In the genomic region with DNA sequence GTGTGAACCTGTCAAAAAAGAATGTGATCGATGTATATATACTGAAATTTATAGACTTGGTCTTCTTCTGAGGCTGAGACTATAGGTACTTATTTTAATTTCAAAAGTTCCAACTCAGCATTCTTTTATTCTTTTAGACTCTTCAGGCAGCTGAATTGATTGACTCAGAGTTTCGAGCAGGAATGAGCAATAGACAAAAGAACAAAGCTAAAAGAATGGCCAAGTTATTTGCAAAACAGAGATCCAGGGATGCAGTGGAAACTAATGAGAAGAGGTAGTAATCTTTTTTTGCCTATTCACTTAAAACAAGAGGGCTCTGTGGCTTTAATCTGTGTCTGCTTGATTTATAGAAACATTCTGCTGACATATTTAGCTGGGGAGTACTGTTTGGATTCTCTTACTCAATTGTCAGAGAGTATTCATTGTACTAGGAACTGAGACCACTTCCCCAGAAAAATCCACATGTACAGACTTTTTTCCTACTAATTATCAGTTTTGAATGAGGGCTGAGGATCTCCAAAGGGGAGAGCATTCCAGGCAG, we compare ENCODE assay signal across 13 cellular contexts. TPM values are rescaled to one million over a fixed set of nuclear protein-coding genes. Genes with fewer than 3 reads are reported as not detected.
DNase-seq lines count a peak whose midpoint lies in the region; ATAC-seq, FAIRE-seq and TF ChIP-seq lines count a peak whose summit lies in the region.
"Had no signal": no experiment of that assay in that cellular context is flagged by ENCODE, and none has a peak within 500 bp of the region (broad histone marks: within the 10 kb centered on the region; RNA-seq: fewer than 3 reads in every experiment).

No MANE protein-coding gene starts in this region.

- peak; percentile 1 for DNase-seq in HepG2 (ENCODE audit: low spot score)
- no peak for DNase-seq in right lobe of liver
- no peak for DNase-seq in WTC11 (ENCODE audit: low spot score)
- peak; percentile 44 for DNase-seq in fibroblast of pulmonary artery (ENCODE audit: low read depth)
- DNase-seq in erythroblast (lab: John Stamatoyannopoulos, UW), result no peak
- no peak for DNase-seq in amniotic stem cell (lab: John Stamatoyannopoulos, UW)
- no peak for DNase-seq in cerebellar cortex (ENCODE audit: low spot score)
- DNase-seq in SK-N-DZ (ENCODE audit: low spot score), result no peak
- DNase-seq: NCI-H146; NCI-H345; NCI-H526 treated with DMSO at 0.1 percent for 48 hours; NK-92 treated with Interleukin-12 subunit alpha and Interleukin-12 subunit beta, amount 100 ng/mL, for 24 hours had no signal

- no peaks in the 10 kb centered on the region for H3K9me3 ChIP-seq in HepG2 (ENCODE audit: low read length)
- no peaks in the 10 kb centered on the region for H3K9me3 ChIP-seq in right lobe of liver

- intact Hi-C loops in HepG2 (cut with micrococcal nuclease; ENCODE audit: unreplicated experiment), result no loop called here
- intact Hi-C loops in right lobe of liver (cut with DNase I), result no loop called here

- TF ChIP-seq CTCF in HepG2 (CRISPR knock-in tag; IDR thresholded peaks at IDR 0.05) (no peak), right lobe of liver (IDR thresholded peaks at IDR 0.05) (no peak), WTC11 (IDR thresholded peaks at IDR 0.05) (no peak), fibroblast of pulmonary artery (IDR thresholded peaks at IDR 0.05; ENCODE audit: low read length, missing control alignments) (no peak)

- no peak for TF ChIP-seq RAD21 in HepG2 (CRISPR knock-in tag; IDR thresholded peaks at IDR 0.05)

- no peak overlapping the region for H2AFZ ChIP-seq in HepG2 (ENCODE audit: low read length)

- 98% methylated on average over 2 of the region's 2 CpGs for WGBS in HepG2 (ENCODE audit: low lambda C conversion rate)
- 86% methylated on average over 2 of the region's 2 CpGs for WGBS in right lobe of liver (ENCODE audit: insufficient coverage, low coverage, low lambda C conversion rate, missing lambda C conversion rate)

- no peak overlapping the region for H3K4me3 Mint-ChIP-seq in WTC11

- H3K4me2 ChIP-seq in HepG2 (ENCODE audit: low read depth, low read length), result no peak overlapping the region

- H3K4me3 ChIP-seq in HepG2 (replicated peaks in 1 of 3; ENCODE audit: insufficient read depth in 1 of 3, low read depth in 2 of 3, low read length in 3 of 3) (no peak overlapping the region), right lobe of liver (no peak overlapping the region), fibroblast of pulmonary artery (replicated peaks; ENCODE audit: low read depth, low read length) (no peak overlapping the region)

- no peaks in the 10 kb centered on the region for H3K4me1 ChIP-seq in HepG2 (ENCODE audit: insufficient read depth, low read length)
- H3K4me1 ChIP-seq in right lobe of liver, result no peaks in the 10 kb centered on the region

- no TSS peak for BruUV-seq in HepG2 (replicated peaks; lab: Mats Ljungman, UMichigan)

- CTCF ChIA-PET in HepG2 (lab: Yijun Ruan, JAX; ENCODE audit: low intra/inter-chr PET ratio, low total read pairs) (no interaction called here), WTC11 (lab: Charles Lee) (no interaction called here)

- H3K4me1 Mint-ChIP-seq in WTC11, result peaks cover 11% of the 10 kb centered on the region

- peaks cover 57% of the 10 kb centered on the region for H3K36me3 Mint-ChIP-seq in WTC11

- in situ Hi-C loops in HepG2 (cut with HindIII; ENCODE audit: extremely low pct_ligation_motif_present, low pct_unique_long_range_greater_than_20kb), result no loop called here

- H3K36me3 ChIP-seq in HepG2 (replicated peaks in 1 of 2; ENCODE audit: control insufficient read depth in 1 of 2, insufficient read depth in 2 of 2, low read length in 2 of 2) (peaks cover 26 to 64% of the 10 kb centered on the region in 2 experiments), right lobe of liver (peaks cover 0 to 58% (median 9%) of the 10 kb centered on the region in 4 donors)

- H3K27me3 Mint-ChIP-seq in WTC11 (ENCODE audit: low read depth), result no peaks in the 10 kb centered on the region

- no peaks in the 10 kb centered on the region for H3K79me2 ChIP-seq in HepG2 (ENCODE audit: insufficient read depth, low read length)

- ATAC-seq in HepG2 (no peak), right lobe of liver (no peak), WTC11 (no peak)

- no peak for TF ChIP-seq EP300 in HepG2 (IDR thresholded peaks at IDR 0.05; ENCODE audit: low read depth in 2 of 2, low read length in 2 of 2)
- no peak for TF ChIP-seq EP300 in HepG2 (CRISPR knock-in tag; IDR thresholded peaks at IDR 0.05; ENCODE audit: borderline replicate concordance)

- POLR2A ChIA-PET in HepG2 (lab: Yijun Ruan, JAX) (no interaction called here), WTC11 (lab: Charles Lee) (interaction anchor here (1.0 kb wide), 1 partner anchor 30 kb away, joined by 3 read pairs; the partner anchor contains the start of gene BTAF1)

- H3K27me3 ChIP-seq in HepG2 (ENCODE audit: control insufficient read depth in 1 of 2, insufficient read depth in 2 of 2, low read length in 2 of 2) (no peaks in the 10 kb centered on the region), right lobe of liver (no peaks in the 10 kb centered on the region)

- H3K9ac ChIP-seq in HepG2 (ENCODE audit: insufficient read depth, low read depth, low read length), result no peak overlapping the region

- peak overlapping the region; percentile 6; the same call in 1 of the 2 replicates for H3K27ac Mint-ChIP-seq in WTC11

- H4K20me1 ChIP-seq in HepG2 (ENCODE audit: insufficient read depth, low read length), result no peaks in the 10 kb centered on the region

- no peaks in the 10 kb centered on the region for H3K9me3 Mint-ChIP-seq in WTC11

- TF ChIP-seq POLR2A in HepG2 (IDR thresholded peaks at IDR 0.05; ENCODE audit: insufficient read depth in 1 of 2, low read depth in 2 of 2, low read length in 2 of 2) (no peak), right lobe of liver (IDR thresholded peaks at IDR 0.05) (no peak), erythroblast (IDR thresholded peaks at IDR 0.05; ENCODE audit: low read length) (no peak)

- no peak for FAIRE-seq in HepG2 (lab: Jason Lieb, UNC)

- H3K27ac ChIP-seq in HepG2 (ENCODE audit: extremely low read length, insufficient read depth, low read length), result no peak overlapping the region
- no peak overlapping the region for H3K27ac ChIP-seq in right lobe of liver
- H3K27ac ChIP-seq: C4-2B had no signal

RNA-seq across cellular contexts. Expression of gene BTAF1, which starts 30.1 kb away (rescaled TPM):
- 31.6 and 38.6 TPM in 2 replicates for total RNA-seq in HepG2 (2016; rRNA removed; fragmentation: Illumina TruSeq; extraction: Trizol)
- total RNA-seq in HepG2 (2016; cell fraction: cytosol; rRNA removed; fragmentation: Illumina TruSeq; extraction: Trizol; ENCODE audit: low read depth), result 8.0 and 9.2 TPM in 2 replicates
- 31.4 and 36.8 TPM in 2 replicates for total RNA-seq in HepG2 (2016; cell fraction: insoluble cytoplasmic fraction; rRNA removed; fragmentation: Illumina TruSeq; extraction: Trizol)
- total RNA-seq in HepG2 (2016; cell fraction: membrane; rRNA removed; fragmentation: Illumina TruSeq; extraction: Trizol), result 8.3 and 9.6 TPM in 2 replicates
- 80.5 and 84.8 TPM in 2 replicates for total RNA-seq in HepG2 (2016; cell fraction: nucleus; rRNA removed; fragmentation: Illumina TruSeq; extraction: Trizol)
- 54.1 and 69.5 TPM in 2 replicates for polyA plus RNA-seq in HepG2 (2011; rRNA removed)
- 5.2 and 8.6 TPM in 2 replicates for polyA plus RNA-seq in HepG2 (2011; cell fraction: cytosol; rRNA removed)
- polyA plus RNA-seq in HepG2 (2011; cell fraction: nucleus; rRNA removed), result 164 and 215 TPM in 2 replicates
- polyA plus RNA-seq in HepG2 (2012), result 40.0 and 44.5 TPM in 2 replicates
- 0.36 and 0.45 TPM in 2 replicates for polyA plus RNA-seq in HepG2 (2016; cell fraction: cytosol; fragmentation: Illumina TruSeq; extraction: Trizol; ENCODE audit: low read depth)
- 13.0 and 14.0 TPM in 2 replicates for polyA plus RNA-seq in HepG2 (2016; cell fraction: insoluble cytoplasmic fraction; fragmentation: Illumina TruSeq; extraction: Trizol; ENCODE audit: low read depth)
- 1.2 and 1.5 TPM in 2 replicates for polyA plus RNA-seq in HepG2 (2016; cell fraction: membrane; fragmentation: Illumina TruSeq; extraction: Trizol; ENCODE audit: low read depth)
- polyA plus RNA-seq in HepG2 (2016; cell fraction: nucleus; fragmentation: Illumina TruSeq; extraction: Trizol; ENCODE audit: insufficient read depth, low read depth), result 97.2 and 103 TPM in 2 replicates
- polyA minus RNA-seq in HepG2 (2011; rRNA and poly(A)+ RNA removed; ENCODE audit: low replicate concordance), result 26.6 and 41.6 TPM in 2 replicates
- polyA minus RNA-seq in HepG2 (2011; cell fraction: cytosol; rRNA and poly(A)+ RNA removed), result 18.0 and 18.8 TPM in 2 replicates
- 224 and 265 TPM in 2 replicates for polyA minus RNA-seq in HepG2 (2011; cell fraction: nucleus; rRNA and poly(A)+ RNA removed)
- 10 to 100 TPM; 13.4 to 20.3 (median 17.4) TPM for total RNA-seq in right lobe of liver
- total RNA-seq in WTC11 (2021), result 47.2 to 49.6 TPM (median 49.2 TPM) in 3 replicates
- 32.9 and 45.5 TPM in 2 replicates for polyA plus RNA-seq in SK-N-DZ (2014; cell fraction: cytosol; rRNA removed)
- polyA plus RNA-seq in SK-N-DZ (2014; cell fraction: nucleus; rRNA removed), result 387 and 444 TPM in 2 replicates

RNA-seq across cellular contexts. Expression of gene FGFBP3, which starts 44.4 kb away (rescaled TPM):
- total RNA-seq in HepG2 (2016; rRNA removed; fragmentation: Illumina TruSeq; extraction: Trizol) (1.1 and 2.0 TPM in 2 replicates), right lobe of liver (under 1 TPM in 5 of 6 experiments, not detected in 1; 0.10 to 0.55 (median 0.20) TPM), WTC11 (2021) (53.0 to 68.2 TPM (median 55.0 TPM) in 3 replicates)
- total RNA-seq in HepG2 (2016; cell fraction: cytosol; rRNA removed; fragmentation: Illumina TruSeq; extraction: Trizol; ENCODE audit: low read depth), result 0.18 and 0.30 TPM in 2 replicates
- total RNA-seq in HepG2 (2016; cell fraction: insoluble cytoplasmic fraction; rRNA removed; fragmentation: Illumina TruSeq; extraction: Trizol), result 1.0 and 1.9 TPM in 2 replicates
- 0.80 and 0.90 TPM in 2 replicates for total RNA-seq in HepG2 (2016; cell fraction: membrane; rRNA removed; fragmentation: Illumina TruSeq; extraction: Trizol)
- total RNA-seq in HepG2 (2016; cell fraction: nucleus; rRNA removed; fragmentation: Illumina TruSeq; extraction: Trizol), result 1.7 and 1.9 TPM in 2 replicates
- polyA plus RNA-seq in HepG2 (2011; rRNA removed), result 0.50 and 0.52 TPM in 2 replicates
- 0.40 and 0.44 TPM in 2 replicates for polyA plus RNA-seq in HepG2 (2011; cell fraction: cytosol; rRNA removed)
- polyA plus RNA-seq in HepG2 (2011; cell fraction: nucleus; rRNA removed), result 0.58 and 0.78 TPM in 2 replicates
- polyA plus RNA-seq in HepG2 (2012), result 2.3 and 3.4 TPM in 2 replicates
- 0.40 and 0.57 TPM in 2 replicates for polyA plus RNA-seq in HepG2 (2016; cell fraction: cytosol; fragmentation: Illumina TruSeq; extraction: Trizol; ENCODE audit: low read depth)
- polyA plus RNA-seq in HepG2 (2016; cell fraction: insoluble cytoplasmic fraction; fragmentation: Illumina TruSeq; extraction: Trizol; ENCODE audit: low read depth), result 1.9 and 2.0 TPM in 2 replicates
- 1.1 and 1.7 TPM in 2 replicates for polyA plus RNA-seq in HepG2 (2016; cell fraction: membrane; fragmentation: Illumina TruSeq; extraction: Trizol; ENCODE audit: low read depth)
- polyA plus RNA-seq in HepG2 (2016; cell fraction: nucleus; fragmentation: Illumina TruSeq; extraction: Trizol; ENCODE audit: insufficient read depth, low read depth), result 4.0 and 4.8 TPM in 2 replicates
- 0.14 and 0.47 TPM in 2 replicates for polyA minus RNA-seq in HepG2 (2011; rRNA and poly(A)+ RNA removed; ENCODE audit: low replicate concordance)
- polyA minus RNA-seq in HepG2 (2011; cell fraction: cytosol; rRNA and poly(A)+ RNA removed), result 0.49 TPM in 1 of 2 replicates, not detected in the other
- polyA minus RNA-seq in HepG2 (2011; cell fraction: nucleus; rRNA and poly(A)+ RNA removed), result 1.2 and 1.4 TPM in 2 replicates
- polyA plus RNA-seq in SK-N-DZ (2014; cell fraction: cytosol; rRNA removed), result 3.7 and 5.6 TPM in 2 replicates
- polyA plus RNA-seq in SK-N-DZ (2014; cell fraction: nucleus; rRNA removed), result 6.2 TPM in 2 replicates

Comparison
In these comparisons a context has a peak if more than half of its experiments do, and no peak if none do; other contexts are left out.
1. DNase-seq: peak in HepG2 (single experiment) and fibroblast of pulmonary artery (single experiment); none in right lobe of liver (0 of 3), WTC11 (single experiment), erythroblast (0 of 2), amniotic stem cell (single experiment), cerebellar cortex (single experiment) and SK-N-DZ (single experiment).
2. RNA of gene FGFBP3, which starts 44.4 kb away (total RNA-seq): 53.0 to 68.2 TPM in WTC11; 0.18 to 2.0 TPM in HepG2 and 0.10 to 0.55 TPM in right lobe of liver; every median in the first group is over 10 times any median in the second.